18 cellular contexts compared by ENCODE assay signal in the genomic region with DNA sequence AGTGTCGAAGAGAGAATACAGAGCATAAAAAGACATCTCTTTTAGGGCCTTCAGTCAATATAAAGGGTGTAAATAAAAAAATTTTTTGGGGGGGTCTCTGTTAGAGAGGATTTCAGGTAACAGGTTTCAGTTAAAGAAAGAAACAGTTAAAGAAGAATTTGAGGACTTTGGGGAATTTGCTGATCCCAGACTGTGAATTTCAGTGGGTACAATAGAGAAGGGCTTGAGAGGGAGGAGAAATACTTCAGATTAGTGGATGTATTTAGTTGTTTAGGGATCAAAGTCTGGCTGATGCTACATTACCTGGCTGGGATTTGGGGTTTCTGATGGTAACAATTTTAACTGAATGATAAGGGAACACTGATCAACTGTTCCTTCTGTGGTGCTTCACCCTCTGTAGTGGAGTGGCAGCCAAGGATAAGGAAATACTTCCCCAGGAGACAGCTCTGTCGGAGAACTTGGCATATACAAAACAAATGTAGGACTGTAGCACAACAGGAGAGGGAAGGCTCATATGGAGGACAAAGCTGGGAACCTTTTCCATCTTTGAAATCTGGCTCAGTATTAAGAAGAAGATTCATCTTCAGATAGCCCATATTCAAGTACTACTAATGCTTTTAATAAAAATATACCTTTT.
"Had no signal": no experiment of that assay in that cellular context is flagged by ENCODE, and none has a peak within 500 bp of the region (broad histone marks: within the 10 kb centered on the region; RNA-seq: fewer than 3 reads in every experiment).

No MANE protein-coding gene starts in this region.

- DNase-seq: activated CD4-positive, alpha-beta T cell treated with anti-CD3 and anti-CD28 coated beads, Interleukin-2, amount 10 ng/mL, durations not matched to agents 7 days and 5 days; activated CD8-positive, alpha-beta T cell treated with anti-CD3 and anti-CD28 coated beads, Interleukin-2, amount 10 ng/mL, durations not matched to agents 7 days and 5 days; activated gamma-delta T cell; amygdala; caudate nucleus; endodermal cell; foreskin melanocyte; naive thymus-derived CD8-positive, alpha-beta T cell; spleen; stimulated activated CD4-positive, alpha-beta T cell treated with anti-CD3 and anti-CD28 coated beads, Interleukin-4, amount 100 ng/mL, for 4 hours; T-helper 1 cell; T-helper 9 cell; upper lobe of left lung had no signal

- H3K27me3 ChIP-seq: spleen, upper lobe of left lung had no signal

- H3K4me3 ChIP-seq: spleen, thoracic aorta, upper lobe of left lung had no signal

- H2AFZ ChIP-seq: parathyroid adenoma had no signal

- H3K9me3 ChIP-seq: thoracic aorta, upper lobe of left lung had no signal

- H3K79me2 ChIP-seq: parathyroid adenoma had no signal

- H3K4me1 ChIP-seq: parathyroid adenoma had no signal

- H3K9ac ChIP-seq: parathyroid adenoma had no signal

- FAIRE-seq: colon had no signal

- ATAC-seq: activated CD8-positive, alpha-beta T cell treated with anti-CD3 and anti-CD28 coated beads, Interleukin-2, amount 10 ng/mL, durations not matched to agents 7 days and 5 days; activated naive CD4-positive, alpha-beta T cell treated with anti-CD3 and anti-CD28 coated beads, Interleukin-2, amount 50 U/mL, for 72 hours; naive thymus-derived CD8-positive, alpha-beta T cell; stimulated activated memory B cell treated with anti-CD40 and anti-IgM and Interleukin-4, amounts not matched to agents 10 μg/mL and 1 μg/mL and 100 μg/mL, for 72 hours had no signal

- H3K27ac ChIP-seq: parathyroid adenoma, spleen, thoracic aorta had no signal
